ENCODE assay signal across 9 cellular contexts in the genomic region with DNA sequence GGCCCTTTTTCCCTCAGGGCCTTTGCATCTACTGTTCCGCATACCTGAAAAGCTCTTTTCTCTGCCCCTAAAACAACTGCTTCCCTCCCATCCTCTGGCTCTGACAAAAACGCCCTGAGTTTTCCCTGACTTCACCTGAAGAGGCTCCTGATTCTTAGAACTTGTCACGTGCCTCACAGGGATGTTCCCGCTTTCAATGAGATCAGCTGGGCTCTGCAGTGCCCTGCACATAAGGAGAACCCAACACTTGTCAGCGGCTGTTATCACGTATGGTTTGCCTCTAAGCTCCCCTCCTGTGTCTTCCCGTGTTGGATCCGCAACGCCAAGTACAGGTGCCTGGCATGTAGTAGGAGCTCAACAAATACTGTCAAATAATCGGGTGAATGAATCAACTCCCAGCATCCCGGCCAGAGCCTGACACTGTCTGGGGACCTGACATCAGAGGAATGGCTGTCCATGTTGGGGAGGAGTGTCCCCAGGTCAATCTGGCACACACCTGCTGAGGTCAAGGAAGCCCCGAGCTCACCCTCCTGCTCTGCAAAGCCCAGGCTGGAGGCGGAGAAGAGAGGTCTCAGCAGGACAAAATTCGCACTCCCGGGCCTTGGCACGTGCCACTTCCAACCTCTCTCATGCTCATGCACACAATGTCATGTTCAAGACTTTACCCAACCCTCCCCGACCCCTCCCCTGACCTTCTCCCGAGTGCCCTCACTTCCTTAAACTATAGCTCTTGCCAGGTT. TPM values are rescaled to one million over a fixed set of nuclear protein-coding genes. Genes with fewer than 3 reads are reported as not detected.
A peak's percentile ranks its signal among the peaks of the same experiment; 100 is the strongest.
DNase-seq lines count a peak whose midpoint lies in the region; ATAC-seq, FAIRE-seq and TF ChIP-seq lines count a peak whose summit lies in the region.
"Had no signal": no experiment of that assay in that cellular context is flagged by ENCODE, and none has a peak within 500 bp of the region (broad histone marks: within the 10 kb centered on the region; RNA-seq: fewer than 3 reads in every experiment).

No MANE protein-coding gene starts in this region.

- no peak overlapping the region for H4K12ac ChIP-seq in trophoblast cell (ENCODE audit: low read depth, low read length)

- H3K4me3 Mint-ChIP-seq in endodermal cell = peak overlapping the region; percentile 45

- no peak overlapping the region for H3K14ac ChIP-seq in trophoblast cell (ENCODE audit: low read length)

- no peak overlapping the region for H2BK12ac ChIP-seq in trophoblast cell (ENCODE audit: low read length)

- peak; percentile 28 for FAIRE-seq in GM12891 (lab: Jason Lieb, UNC)

- H3K23ac ChIP-seq in trophoblast cell (ENCODE audit: low read length) = no peak overlapping the region

- H3K4ac ChIP-seq in trophoblast cell (ENCODE audit: low read depth, low read length) = no peak overlapping the region

- TF ChIP-seq POLR2A in GM12891 (IDR thresholded peaks at IDR 0.05; ENCODE audit: low read depth, low read length) = no peak

- peak overlapping the region; percentile 89 for H3K4me2 ChIP-seq in PC-3 (ENCODE audit: low read length)
- peak overlapping the region; percentile 53 for H3K4me2 ChIP-seq in trophoblast cell (ENCODE audit: low read length)

- no peak for ATAC-seq in PC-3
- no peak for ATAC-seq in GM18858 (IDR thresholded peaks at IDR 0.05; ENCODE audit: unreplicated experiment)
- no peak for ATAC-seq in GM19035 (IDR thresholded peaks at IDR 0.05; ENCODE audit: unreplicated experiment)

- H3K27me3 ChIP-seq in PC-3 (ENCODE audit: low read length) (no peaks in the 10 kb centered on the region), endodermal cell (ENCODE audit: control insufficient read depth, insufficient read depth, low read length, poor library complexity, severe bottlenecking) (no peaks in the 10 kb centered on the region), trophoblast cell (ENCODE audit: insufficient read depth, low read length) (no peaks in the 10 kb centered on the region)
- H3K27me3 ChIP-seq: cardiac muscle cell had no signal

- H3K27ac Mint-ChIP-seq in endodermal cell = no peak overlapping the region

- peaks cover 9% of the 10 kb centered on the region for H3K79me1 ChIP-seq in trophoblast cell (ENCODE audit: low read length)

- no peak overlapping the region; the same call in 1 of the 2 replicates for H3K4me3 ChIP-seq in PC-3 (ENCODE audit: low read length)
- H3K4me3 ChIP-seq in endodermal cell (ENCODE audit: low read length) = no peak overlapping the region
- H3K4me3 ChIP-seq in trophoblast cell (ENCODE audit: low read depth, low read length) = no peak overlapping the region

- POLR2A ChIA-PET in PC-3 (lab: Charles Lee; ENCODE audit: unreplicated experiment) = no interaction called here

- peaks cover 22% of the 10 kb centered on the region for H3K27me3 Mint-ChIP-seq in endodermal cell (ENCODE audit: insufficient read depth)

- CTCF ChIA-PET in PC-3 (lab: Charles Lee) = interaction anchor here (0.6 to 2.7 kb wide), 5 partner anchors 22 to 1332 kb away, joined by 3 to 25 read pairs (median 4); partner anchors contain the start of gene KDM2A

- H3K9me2 ChIP-seq in PC-3 (replicated peaks; ENCODE audit: low read length) = no peaks in the 10 kb centered on the region

- H4K20me1 ChIP-seq in PC-3 (ENCODE audit: low read length) = no peaks in the 10 kb centered on the region

- H3K9ac ChIP-seq in PC-3 (ENCODE audit: low read length) = no peak overlapping the region
- H3K9ac ChIP-seq in endodermal cell (ENCODE audit: extremely low read depth, low read length, poor library complexity, severe bottlenecking) = no peak overlapping the region
- no peak overlapping the region for H3K9ac ChIP-seq in trophoblast cell (ENCODE audit: low read length)

- H2BK120ac ChIP-seq in trophoblast cell (ENCODE audit: insufficient read depth, low read length, poor library complexity) = no peak overlapping the region

- H3K18ac ChIP-seq in trophoblast cell (ENCODE audit: low read length) = no peak overlapping the region

- peak overlapping the region; percentile 41 for H4K8ac ChIP-seq in trophoblast cell (ENCODE audit: low read depth, low read length)

- TF ChIP-seq CTCF in PC-3 (conservative IDR thresholded peaks at IDR 0.05; ENCODE audit: low read depth, low read length) = 0 out of 2 replicates have a peak, but pooled peaks have one; percentile 7
- no peak for TF ChIP-seq CTCF in endodermal cell (conservative IDR thresholded peaks at IDR 0.05)

- H3K36me3 Mint-ChIP-seq in endodermal cell (ENCODE audit: low read depth) = peaks cover 3% of the 10 kb centered on the region

- H3K4me1 ChIP-seq in PC-3 (ENCODE audit: insufficient read depth, low read length) = peaks cover 21% of the 10 kb centered on the region
- H3K4me1 ChIP-seq in endodermal cell (ENCODE audit: control insufficient read depth, insufficient read depth, low read length) = no peaks in the 10 kb centered on the region
- H3K4me1 ChIP-seq in trophoblast cell (ENCODE audit: control insufficient read depth in 1 of 2, insufficient read depth in 2 of 2, low read length in 2 of 2) = peaks cover 5 to 16% of the 10 kb centered on the region in 2 experiments

- H3K9me3 ChIP-seq in PC-3 (ENCODE audit: low read length) = no peaks in the 10 kb centered on the region
- H3K9me3 ChIP-seq in endodermal cell (ENCODE audit: control insufficient read depth, low read length) = no peaks in the 10 kb centered on the region
- no peaks in the 10 kb centered on the region for H3K9me3 ChIP-seq in trophoblast cell (ENCODE audit: insufficient read depth, low read depth, low read length)

- H2AK5ac ChIP-seq in trophoblast cell (ENCODE audit: low read length) = no peak overlapping the region

- no peak overlapping the region for H2BK5ac ChIP-seq in trophoblast cell (ENCODE audit: low read depth, low read length, poor library complexity)

- H3K27ac ChIP-seq in PC-3 (ENCODE audit: low read length) = no peak overlapping the region
- H3K27ac ChIP-seq in endodermal cell (ENCODE audit: low read depth, low read length) = no peak overlapping the region
- no peak overlapping the region for H3K27ac ChIP-seq in trophoblast cell (ENCODE audit: low read depth, low read length)
- H3K27ac ChIP-seq: cardiac muscle cell had no signal

- H3F3A ChIP-seq in PC-3 (ENCODE audit: low read length, unreplicated experiment) = peaks cover 11% of the 10 kb centered on the region

- H3K9me3 Mint-ChIP-seq in endodermal cell = no peaks in the 10 kb centered on the region

- H2AFZ ChIP-seq in PC-3 (ENCODE audit: low read length) (peak overlapping the region; percentile 86; the same call in 1 of the 2 replicates), trophoblast cell (ENCODE audit: insufficient read depth, low read length, poor library complexity) (no peak overlapping the region)

- 56 to 60% methylated on average over 15 to 17 of the region's 18 CpGs for WGBS in endodermal cell (ENCODE audit: insufficient coverage in 1 of 2, insufficient read length in 1 of 2), 2 experiments
- no CpG with 5 or more reads among the region's 18 CpGs for WGBS in trophoblast cell (ENCODE audit: extremely low coverage, insufficient coverage, insufficient read length)

- DNase-seq in GM12891 (ENCODE audit: insufficient read length, low spot score) = no peak
- DNase-seq in PC-3 = no peak
- DNase-seq in endodermal cell = no peak
- peak; percentile 65 to 77 for DNase-seq in trophoblast cell
- no peak for DNase-seq in kidney tubule cell (ENCODE audit: low spot score)
- no peak for DNase-seq in NCI-H82 (lab: John Stamatoyannopoulos, UW)

- H3K4me1 Mint-ChIP-seq in endodermal cell = peaks cover 17% of the 10 kb centered on the region

- intact Hi-C loops in PC-3 (cut with micrococcal nuclease) = loop anchor here (5.0 kb wide), 1 partner anchor 110 kb away; the partner anchor contains the start of gene CLCF1

- H4K91ac ChIP-seq in trophoblast cell (ENCODE audit: low read depth, low read length) = no peak overlapping the region

- H3K79me2 ChIP-seq in PC-3 (ENCODE audit: low read length) (peaks cover 6% of the 10 kb centered on the region), trophoblast cell (ENCODE audit: control insufficient read depth, insufficient read depth, low read length, poor library complexity) (peaks cover 6% of the 10 kb centered on the region)

- no TSS peak for BruUV-seq in PC-3 (replicated peaks; lab: Mats Ljungman, UMichigan)

- 0 out of 2 replicates have a peak, but pooled peaks cover under 1% of the 10 kb centered on the region for H3K36me3 ChIP-seq in PC-3 (ENCODE audit: low read depth, low read length)
- peaks cover 2% of the 10 kb centered on the region for H3K36me3 ChIP-seq in endodermal cell (ENCODE audit: control insufficient read depth, insufficient read depth, low read length)
- peaks cover 3% of the 10 kb centered on the region in 2 experiments for H3K36me3 ChIP-seq in trophoblast cell (ENCODE audit: control insufficient read depth in 1 of 2, insufficient read depth in 2 of 2, low read length in 2 of 2)

TF ChIP-seq in GM12891, 5 proteins besides CTCF, POLR2A, EP300 and RAD21:
- no peak for TF ChIP-seq PAX5 (IDR thresholded peaks at IDR 0.05; ENCODE audit: insufficient read depth, low read length, severe bottlenecking)
- no peak for TF ChIP-seq SPI1 (IDR thresholded peaks at IDR 0.05; ENCODE audit: low read depth, low read length)
- TF ChIP-seq POLR2AphosphoS5 (IDR thresholded peaks at IDR 0.05; ENCODE audit: low read depth, low read length) = no peak
- no peak for TF ChIP-seq POU2F2 (IDR thresholded peaks at IDR 0.05; ENCODE audit: low read depth, low read length)
- no peak for TF ChIP-seq TAF1 (IDR thresholded peaks at IDR 0.05; ENCODE audit: low read depth, low read length)

RNA-seq across cellular contexts. Expression of gene GRK2, which starts 4.2 kb away (rescaled TPM):
- polyA plus RNA-seq in GM12891 (2012; ENCODE audit: low read depth, missing spikeins) = 101 TPM
- total RNA-seq in PC-3 (2014; rRNA removed) (103 TPM in 2 replicates), endodermal cell (10 to 100 TPM; 58.0 to 61.7 TPM)
- polyA plus RNA-seq in endodermal cell (2013, experiment 1 of 2) = 43.5 TPM
- polyA plus RNA-seq in endodermal cell (2013, experiment 2 of 2) = 39.5 TPM
- 22.3 and 22.9 TPM in 2 replicates for polyA plus RNA-seq in trophoblast cell (2013)

RNA-seq across cellular contexts. Expression of gene ANKRD13D, which starts 27.0 kb away (rescaled TPM):
- polyA plus RNA-seq in GM12891 (2012; ENCODE audit: low read depth, missing spikeins) = 18.9 TPM
- total RNA-seq in PC-3 (2014; rRNA removed) (58.9 and 63.9 TPM in 2 replicates), endodermal cell (10 to 100 TPM; 56.6 to 58.6 TPM)
- polyA plus RNA-seq in endodermal cell (2013, experiment 1 of 2) = 30.0 TPM
- polyA plus RNA-seq in endodermal cell (2013, experiment 2 of 2) = 27.5 TPM
- 20.5 and 20.9 TPM in 2 replicates for polyA plus RNA-seq in trophoblast cell (2013)

RNA-seq across cellular contexts. Expression of gene SSH3, which starts 41.2 kb away (rescaled TPM):
- polyA plus RNA-seq in GM12891 (2012; ENCODE audit: low read depth, missing spikeins) = 1.3 TPM
- total RNA-seq in PC-3 (2014; rRNA removed) (35.1 and 52.4 TPM in 2 replicates), endodermal cell (10 to 100 TPM; 39.1 to 44.4 TPM)
- 22.0 TPM for polyA plus RNA-seq in endodermal cell (2013, experiment 1 of 2)
- polyA plus RNA-seq in endodermal cell (2013, experiment 2 of 2) = 16.0 TPM
- polyA plus RNA-seq in trophoblast cell (2013) = 85.6 and 93.4 TPM in 2 replicates

Comparison
In these comparisons a context has a peak if more than half of its experiments do, and no peak if none do; other contexts are left out.
1. DNase-seq: peak in trophoblast cell (2 of 2); none in GM12891 (single experiment), PC-3 (single experiment), endodermal cell (single experiment), kidney tubule cell (single experiment) and NCI-H82 (single experiment).